In genomic region chr11:554824-555499, GRCh38 we compare ENCODE assay signal across 8 cellular contexts. TPM values are rescaled to one million over a fixed set of nuclear protein-coding genes. Genes with fewer than 3 reads are reported as not detected.
DNase-seq lines count a peak whose midpoint lies in the region; ATAC-seq and TF ChIP-seq lines count a peak whose summit lies in the region.

No MANE protein-coding gene starts in this region.

- H3K9me2 ChIP-seq in OCI-LY1 (ENCODE audit: low read depth, low read length): no peaks in the 10 kb centered on the region

- intact Hi-C loops in aorta (cut with DNase I): loop anchor here (2.0 to 10.0 kb wide), 2 partner anchors 174 to 220 kb away; partner anchors contain the start of gene GATD1 (in 1 of the 2)

- peak; percentile 31 for DNase-seq in HT1080 (ENCODE audit: low read depth)
- peak; percentile 80 for DNase-seq in activated T-cell treated with anti-CD3 and anti-CD28 coated beads, Interleukin-2, amount 50 U/mL, for 1 hour
- DNase-seq in fibroblast of pulmonary artery (ENCODE audit: low read depth): peak; percentile 40
- no peak for DNase-seq in omental fat pad (ENCODE audit: low spot score)
- peak in 1 of 2 donors; percentile 88 for DNase-seq in aorta
- no peak for DNase-seq in OCI-M2 (lab: John Stamatoyannopoulos, UW; ENCODE audit: unreplicated experiment)

- ATAC-seq in omental fat pad (ENCODE audit: low FRiP score) (peak; percentile 33), aorta (ENCODE audit: low FRiP score) (peak; percentile 61)

- peaks cover 7% of the 10 kb centered on the region for H3K27me3 ChIP-seq in OCI-LY1 (ENCODE audit: insufficient read depth, low read length)
- no peaks in the 10 kb centered on the region for H3K27me3 ChIP-seq in aorta (ENCODE audit: control insufficient read depth in 1 of 2, insufficient read depth in 2 of 2, low read length in 1 of 2)

- no peaks in the 10 kb centered on the region for H3K79me2 ChIP-seq in OCI-LY1 (ENCODE audit: insufficient read depth, low read length)

- TF ChIP-seq CTCF in GM12874 (IDR thresholded peaks at IDR 0.05; ENCODE audit: insufficient read depth, low read depth, low read length) (peak; percentile 78), OCI-LY1 (IDR thresholded peaks at IDR 0.05; ENCODE audit: low read length) (peak; percentile 54), fibroblast of pulmonary artery (IDR thresholded peaks at IDR 0.05; ENCODE audit: low read length, missing control alignments) (peak; percentile 38), omental fat pad (IDR thresholded peaks at IDR 0.05) (no peak)

- no peak overlapping the region for H2AFZ ChIP-seq in OCI-LY1 (ENCODE audit: low read length)

- H3K4me1 ChIP-seq in OCI-LY1 (ENCODE audit: insufficient read depth, low read length, severe bottlenecking): peaks cover 22% of the 10 kb centered on the region
- H3K4me1 ChIP-seq in aorta (ENCODE audit: control insufficient read depth in 1 of 2, insufficient read depth in 2 of 2, low read length in 2 of 2): no peaks in the 10 kb centered on the region

- H3K27ac ChIP-seq in OCI-LY1 (ENCODE audit: low read depth, low read length, poor library complexity, severe bottlenecking): no peak overlapping the region
- no peak overlapping the region for H3K27ac ChIP-seq in aorta (ENCODE audit: low read depth in 1 of 2, low read length in 2 of 2)

- peak overlapping the region; percentile 64 for H3K4me2 ChIP-seq in OCI-LY1 (ENCODE audit: low read length)

- H3K9ac ChIP-seq in OCI-LY1 (ENCODE audit: low read length): peak overlapping the region; percentile 23; the same call in 1 of the 2 replicates

- H3K36me3 ChIP-seq in OCI-LY1 (ENCODE audit: insufficient read depth, low read length) (no peaks in the 10 kb centered on the region), aorta (ENCODE audit: control insufficient read depth in 1 of 2, insufficient read depth in 2 of 2, low read length in 1 of 2) (no peaks in the 10 kb centered on the region)

- H3K4me3 ChIP-seq in OCI-LY1 (ENCODE audit: low read depth, low read length, poor library complexity, severe bottlenecking): peak overlapping the region; percentile 47
- no peak overlapping the region for H3K4me3 ChIP-seq in fibroblast of pulmonary artery (replicated peaks; ENCODE audit: low read depth, low read length)
- H3K4me3 ChIP-seq in aorta (ENCODE audit: low read length in 2 of 2): no peak overlapping the region

- H4K20me1 ChIP-seq in OCI-LY1 (ENCODE audit: insufficient read depth, low read length): no peaks in the 10 kb centered on the region

- no peaks in the 10 kb centered on the region for H3K9me3 ChIP-seq in OCI-LY1 (ENCODE audit: low read length)
- no peaks in the 10 kb centered on the region for H3K9me3 ChIP-seq in aorta (ENCODE audit: control insufficient read depth, low read length)

- H3F3A ChIP-seq in OCI-LY1 (ENCODE audit: insufficient read depth, low read length): no peaks in the 10 kb centered on the region

- 1% methylated on average over 31 to 63 of the region's 65 CpGs for WGBS in aorta, 2 donors

RNA-seq across cellular contexts. Expression of gene LMNTD2, which starts 5.6 kb away (rescaled TPM):
- 0.08 TPM in 1 of 2 replicates, not detected in the other for total RNA-seq in HT1080 (2014; rRNA removed; shearing (Covaris generic))
- polyA plus RNA-seq in HT1080 (2015; cell fraction: cytosol; rRNA removed): 0.43 and 1.2 TPM in 2 replicates
- 3.1 and 3.9 TPM in 2 replicates for polyA plus RNA-seq in HT1080 (2015; cell fraction: nucleus; rRNA removed)
- total RNA-seq in omental fat pad: 1 to 10 TPM in 3 of 4 donors, under 1 TPM in 1; 0.95 to 5.5 (median 1.7) TPM
- total RNA-seq in aorta: 1 to 10 TPM; 1.4 to 1.9 TPM
- polyA plus RNA-seq in aorta: 1 to 10 TPM; 1.7 to 1.9 TPM

RNA-seq across cellular contexts. Expression of gene RASSF7, which starts 5.8 kb away (rescaled TPM):
- 17.5 and 18.8 TPM in 2 replicates for total RNA-seq in HT1080 (2014; rRNA removed; shearing (Covaris generic))
- 10.7 and 19.3 TPM in 2 replicates for polyA plus RNA-seq in HT1080 (2015; cell fraction: cytosol; rRNA removed)
- polyA plus RNA-seq in HT1080 (2015; cell fraction: nucleus; rRNA removed): 22.6 and 22.8 TPM in 2 replicates
- total RNA-seq in omental fat pad: 10 to 100 TPM in 3 of 4 donors, 1 to 10 TPM in 1; 9.1 to 31.8 (median 13.4) TPM
- total RNA-seq in aorta: 1 to 10 TPM; 5.6 to 8.5 TPM
- 1 to 10 TPM; 8.4 to 9.9 TPM for polyA plus RNA-seq in aorta

RNA-seq across cellular contexts. Expression of gene LRRC56, which starts 17.6 kb away (rescaled TPM):
- not detected in 2 replicates for total RNA-seq in HT1080 (2014; rRNA removed; shearing (Covaris generic))
- 0.13 and 0.25 TPM in 2 replicates for polyA plus RNA-seq in HT1080 (2015; cell fraction: cytosol; rRNA removed)
- polyA plus RNA-seq in HT1080 (2015; cell fraction: nucleus; rRNA removed): 0.97 and 1.1 TPM in 2 replicates
- total RNA-seq in omental fat pad: under 1 TPM in 3 of 4 donors, not detected in 1; 0.24 to 0.38 (median 0.32) TPM
- total RNA-seq in aorta: 1 to 10 TPM; 1.0 to 1.3 TPM
- polyA plus RNA-seq in aorta: 1 to 10 TPM in 1 of 2 donors, under 1 TPM in 1; 0.25 to 1.5 TPM

RNA-seq across cellular contexts. Expression of gene HRAS, which starts 19.6 kb away (rescaled TPM):
- total RNA-seq in HT1080 (2014; rRNA removed; shearing (Covaris generic)): 89.6 and 93.9 TPM in 2 replicates
- 43.2 and 72.1 TPM in 2 replicates for polyA plus RNA-seq in HT1080 (2015; cell fraction: cytosol; rRNA removed)
- 39.8 and 42.1 TPM in 2 replicates for polyA plus RNA-seq in HT1080 (2015; cell fraction: nucleus; rRNA removed)
- total RNA-seq in omental fat pad: 10 to 100 TPM; 30.1 to 44.9 (median 35.0) TPM
- total RNA-seq in aorta: 10 to 100 TPM; 35.9 to 44.9 TPM
- 100 to 1,000 TPM in 1 of 2 donors, 10 to 100 TPM in 1; 75.9 to 142 TPM for polyA plus RNA-seq in aorta

RNA-seq across cellular contexts. Expression of gene PHRF1, which starts 21.3 kb away (rescaled TPM):
- 37.0 and 40.5 TPM in 2 replicates for total RNA-seq in HT1080 (2014; rRNA removed; shearing (Covaris generic))
- polyA plus RNA-seq in HT1080 (2015; cell fraction: cytosol; rRNA removed): 13.8 and 14.2 TPM in 2 replicates
- 34.4 and 35.3 TPM in 2 replicates for polyA plus RNA-seq in HT1080 (2015; cell fraction: nucleus; rRNA removed)
- total RNA-seq in omental fat pad (10 to 100 TPM; 14.7 to 34.9 (median 22.4) TPM), aorta (10 to 100 TPM; 26.6 to 32.4 TPM)
- polyA plus RNA-seq in aorta: 10 to 100 TPM in 1 of 2 donors, 1 to 10 TPM in 1; 7.6 to 18.1 TPM

Comparison
In these comparisons a context has a peak if more than half of its experiments do, and no peak if none do; other contexts are left out.
1. CTCF ChIP-seq: peak in GM12874 (single experiment), OCI-LY1 (single experiment) and fibroblast of pulmonary artery (single experiment); none in omental fat pad (0 of 3).
2. DNase-seq: peak in HT1080 (single experiment), activated T-cell treated with anti-CD3 and anti-CD28 coated beads, Interleukin-2, amount 50 U/mL, for 1 hour (single experiment) and fibroblast of pulmonary artery (single experiment); none in omental fat pad (single experiment) and OCI-M2 (single experiment).